Comparison of ENCODE assay signal across 8 cellular contexts in genomic region chrX:46913710-46914109, GRCh38. TPM values are rescaled to one million over a fixed set of nuclear protein-coding genes. Genes with fewer than 3 reads are reported as not detected.
DNase-seq lines count a peak whose midpoint lies in the region; ATAC-seq and TF ChIP-seq lines count a peak whose summit lies in the region.

No MANE protein-coding gene starts in this region.

- H3K4me1 Mint-ChIP-seq in nephron: peaks cover 4% of the 10 kb centered on the region

- H3K9me3 ChIP-seq in Panc1 (ENCODE audit: control insufficient read depth, insufficient read depth, low read depth, low read length): no peaks in the 10 kb centered on the region

- no peak for ATAC-seq in Panc1

- in situ Hi-C loops in Panc1 (cut with HindIII; ENCODE audit: low pct_unique_long_range_greater_than_20kb, low sequenced_read_pairs) (no loop called here), G401 (cut with HindIII; ENCODE audit: low sequenced_read_pairs) (no loop called here)

- H3K4me3 ChIP-seq in Panc1 (ENCODE audit: low read depth in 2 of 2, low read length in 2 of 2): peak overlapping the region; percentile 68 to 73
- peak overlapping the region; percentile 59 for H3K4me3 ChIP-seq in epithelial cell of esophagus (ENCODE audit: low read length)

- H3K27me3 Mint-ChIP-seq in nephron (ENCODE audit: low read depth): peaks cover 9% of the 10 kb centered on the region

- no peaks in the 10 kb centered on the region for H3K36me3 Mint-ChIP-seq in nephron (ENCODE audit: low read depth)

- no peaks in the 10 kb centered on the region for H3K36me3 ChIP-seq in Panc1 (ENCODE audit: control insufficient read depth, insufficient read depth, low read length)

- H3K27ac Mint-ChIP-seq in nephron: peak overlapping the region; percentile 80 to 95 (median 88)

- TF ChIP-seq CTCF in Panc1 (IDR thresholded peaks at IDR 0.05) (no peak), epithelial cell of esophagus (IDR thresholded peaks at IDR 0.05; ENCODE audit: insufficient read depth, low read depth, low read length, missing control alignments) (no peak), nephron (IDR thresholded peaks at IDR 0.05; ENCODE audit: unreplicated experiment in 3 of 3) (no peak)

- H3K4me1 ChIP-seq in Panc1 (ENCODE audit: control insufficient read depth, insufficient read depth, low read length): peaks cover 13% of the 10 kb centered on the region

- H3K27me3 ChIP-seq in Panc1 (ENCODE audit: control insufficient read depth, insufficient read depth, low read length): no peaks in the 10 kb centered on the region

- H3K4me3 Mint-ChIP-seq in nephron: peak overlapping the region; percentile 88 to 95 (median 93)

- intact Hi-C loops in Panc1 (cut with micrococcal nuclease; ENCODE audit: unreplicated experiment): no loop called here

- POLR2A ChIA-PET in Panc1 (lab: Charles Lee): no interaction called here

- BruUV-seq in Panc1 (replicated peaks; lab: Mats Ljungman, UMichigan): TSS peak; percentile 74

- DNase-seq in DMS53 (lab: John Stamatoyannopoulos, UW) (peak; percentile 32), DMS53 treated with DMSO at 0.1 percent for 48 hours (lab: John Stamatoyannopoulos, UW; ENCODE audit: unreplicated experiment) (no peak), Panc1 (ENCODE audit: low read depth, low spot score) (no peak), epithelial cell of esophagus (ENCODE audit: low read depth) (peak; percentile 66), G401 (ENCODE audit: low spot score) (no peak), COR-L47 (lab: John Stamatoyannopoulos, UW) (no peak), mucosa of gallbladder (ENCODE audit: low spot score) (no peak)

- H3K27ac ChIP-seq in Panc1 (ENCODE audit: low read length): peak overlapping the region; percentile 83

- H3K9me3 Mint-ChIP-seq in nephron: peaks cover 17% of the 10 kb centered on the region

- CTCF ChIA-PET in Panc1 (lab: Charles Lee): interaction anchor here (0.6 kb wide), 1 partner anchor 324 kb away, joined by 13 read pairs; no protein-coding TSS in a partner anchor

RNA-seq across cellular contexts. Expression of gene JADE3, which starts 1.5 kb away (rescaled TPM):
- total RNA-seq in Panc1 (2021; ENCODE audit: unreplicated experiment) (22.2 TPM), mucosa of gallbladder (8.4 TPM)
- polyA plus RNA-seq in Panc1 (2012; ENCODE audit: insufficient read length): 7.5 TPM
- total RNA-seq in G401 (2014; rRNA removed; shearing (Covaris generic)): 6.9 and 17.3 TPM in 2 replicates

Comparison
In these comparisons a context has a peak if more than half of its experiments do, and no peak if none do; other contexts are left out.
1. DNase-seq: peak in DMS53 (single experiment) and epithelial cell of esophagus (single experiment); none in DMS53 treated with DMSO at 0.1 percent for 48 hours (single experiment), Panc1 (single experiment), G401 (single experiment), COR-L47 (single experiment) and mucosa of gallbladder (single experiment).